28 cellular contexts compared by ENCODE assay signal in genomic region chr17:30924341-30924740, GRCh38. TPM values are rescaled to one million over a fixed set of nuclear protein-coding genes. Genes with fewer than 3 reads are reported as not detected.
DNase-seq lines count a peak whose midpoint lies in the region; ATAC-seq, FAIRE-seq and TF ChIP-seq lines count a peak whose summit lies in the region.
"Had no signal": no experiment of that assay in that cellular context is flagged by ENCODE, and none has a peak within 500 bp of the region (broad histone marks: within the 10 kb centered on the region; RNA-seq: fewer than 3 reads in every experiment).

No MANE protein-coding gene starts in this region.

- peaks cover 13% of the 10 kb centered on the region for H3K4me1 Mint-ChIP-seq in nephron

- TF ChIP-seq POLR2A in K562 (conservative IDR thresholded peaks at IDR 0.05), result no peak

- no peak overlapping the region for H3K4me3 ChIP-seq in K562
- H3K4me3 ChIP-seq: SK-N-MC had no signal

- H3K9me3 Mint-ChIP-seq in nephron, result no peaks in the 10 kb centered on the region
- H3K9me3 Mint-ChIP-seq: HFFc6 had no signal

- POLR2A ChIA-PET in K562 (lab: Yijun Ruan, JAX), result no interaction called here

- WGBS in K562 (ENCODE audit: insufficient coverage, low coverage, missing lambda C conversion rate), result 0% methylated on average over 2 of the region's 2 CpGs

- H2AFZ ChIP-seq in K562 (ENCODE audit: low read depth, low read length), result no peak overlapping the region

- no peaks in the 10 kb centered on the region for H3K9me3 ChIP-seq in K562 (replicated peaks; ENCODE audit: control insufficient read depth, insufficient read depth, low read depth, low read length)

- no peaks in the 10 kb centered on the region for H3K36me3 ChIP-seq in K562 (ENCODE audit: control insufficient read depth, insufficient read depth, low read length)

- no peak for TF ChIP-seq EP300 in K562 (IDR thresholded peaks at IDR 0.05; ENCODE audit: low read length)

- peak; percentile 45 for ATAC-seq in K562

- peak; percentile 17 for DNase-seq in DMS 273 (lab: John Stamatoyannopoulos, UW; ENCODE audit: unreplicated experiment)
- DNase-seq in DMS 273 treated with DMSO at 0.1 percent for 48 hours (lab: John Stamatoyannopoulos, UW), result no peak
- no peak for DNase-seq in K562 (ENCODE audit: extremely low read depth in 1 of 4, low spot score in 3 of 4)
- no peak for DNase-seq in GM10266 (ENCODE audit: extremely low spot score)
- no peak for DNase-seq in central memory CD4-positive, alpha-beta T cell
- no peak for DNase-seq in GM20000 (ENCODE audit: low spot score)
- DNase-seq in Kasumi-1 (lab: John Stamatoyannopoulos, UW), result no peak
- DNase-seq: Calu3, DMS53, GF-D8, HFFc6, IMR-90, NCI-H1048, NCI-H1417, NCI-H1694, NCI-H2029 treated with DMSO at 0.1 percent for 48 hours, NCI-H2227 treated with DMSO at 0.1 percent for 48 hours, NCI-H526 treated with DMSO at 0.1 percent for 48 hours, OCI-M1, SIG-M5 had no signal

- H3K4me1 ChIP-seq in K562 (replicated peaks in 1 of 2; ENCODE audit: control insufficient read depth in 2 of 2, insufficient read depth in 2 of 2, low read length in 2 of 2), result peaks cover 0 to 13% of the 10 kb centered on the region in 2 experiments; a peak in 2 of 5 replicates

- no peak overlapping the region for H3K9ac ChIP-seq in K562 (ENCODE audit: insufficient read depth in 1 of 2, low read depth in 2 of 2, low read length in 2 of 2)
- H3K9ac ChIP-seq: KMS-11 had no signal

- TF ChIP-seq RAD21 in K562 (CRISPR knock-in tag; conservative IDR thresholded peaks at IDR 0.05 in 1 of 2, IDR thresholded peaks at IDR 0.05 in 1 of 2), result no peak

- H3K36me3 Mint-ChIP-seq in nephron (ENCODE audit: low read depth), result no peaks in the 10 kb centered on the region

- H3K27ac ChIP-seq in K562 (ENCODE audit: extremely low read depth, low read depth, low read length), result no peak overlapping the region
- H3K27ac ChIP-seq: 22Rv1, KMS-11, SK-N-MC had no signal

- H3K4me3 Mint-ChIP-seq in nephron, result peak overlapping the region in 2 of 3 experiments; percentile 15 to 38
- H3K4me3 Mint-ChIP-seq: HFFc6 had no signal

- BruUV-seq in K562 (replicated peaks; lab: Mats Ljungman, UMichigan), result no TSS peak

- no peaks in the 10 kb centered on the region for H3K79me2 ChIP-seq in K562 (ENCODE audit: control insufficient read depth, insufficient read depth, low read length)

- in situ Hi-C loops in K562 (cut with MboI), result no loop called here

- CTCF ChIA-PET in K562 (lab: Yijun Ruan, JAX; ENCODE audit: low intra/inter-chr PET ratio), result no interaction called here

- TF ChIP-seq CTCF in K562 (IDR thresholded peaks at IDR 0.05 in 2 of 3, conservative IDR thresholded peaks at IDR 0.05 in 1 of 3; ENCODE audit: insufficient read depth in 2 of 3, low read depth in 1 of 3, low read length in 3 of 3) (0 out of 6 replicates have a peak, but pooled peaks of 1 of the 3 experiments have one; percentile 4), nephron (IDR thresholded peaks at IDR 0.05; ENCODE audit: unreplicated experiment in 3 of 3) (no peak), GM10266 (IDR thresholded peaks at IDR 0.05; ENCODE audit: control insufficient read depth, insufficient read depth, low read depth, missing control alignments) (no peak), GM20000 (IDR thresholded peaks at IDR 0.05; ENCODE audit: extremely low read depth, missing control alignments) (no peak)

- FAIRE-seq in K562 (lab: Jason Lieb, UNC), result no peak
- FAIRE-seq: GM12892, GM19239, H54, RCC 7860 had no signal

- H3K4me2 ChIP-seq in K562 (ENCODE audit: insufficient read depth, low read length), result no peak overlapping the region
- H3K4me2 ChIP-seq: KMS-11 had no signal

- no peaks in the 10 kb centered on the region; the same call in 1 of the 2 replicates for H4K20me1 ChIP-seq in K562 (replicated peaks; ENCODE audit: control insufficient read depth, insufficient read depth, low read length)

- no peaks in the 10 kb centered on the region for H3K9me1 ChIP-seq in K562 (ENCODE audit: control insufficient read depth, insufficient read depth, low read length)

- intact Hi-C loops in K562 (cut with micrococcal nuclease), result no loop called here

- H3K27me3 ChIP-seq in K562 (ENCODE audit: control insufficient read depth in 2 of 2, insufficient read depth in 2 of 2, low read length in 2 of 2), result peaks cover 26 to 56% of the 10 kb centered on the region in 2 experiments; a peak in 4 of 5 replicates

- H3K27me3 Mint-ChIP-seq in nephron (ENCODE audit: low read depth), result peaks cover 80% of the 10 kb centered on the region

- H3K27ac Mint-ChIP-seq in nephron, result no peak overlapping the region
- H3K27ac Mint-ChIP-seq: HFFc6 had no signal

TF ChIP-seq in K562, 482 proteins besides CTCF, POLR2A, EP300 and RAD21 (continues in another document):
- TF ChIP-seq BRCA1 (IDR thresholded peaks at IDR 0.05) (no peak), BRCA1 (CRISPR knock-in tag; IDR thresholded peaks at IDR 0.05) (no peak), MED1 (CRISPR knock-in tag; IDR thresholded peaks at IDR 0.05; ENCODE audit: borderline replicate concordance) (no peak), HIVEP1 (CRISPR knock-in tag; IDR thresholded peaks at IDR 0.05) (no peak), FOSL1 (tag; conservative IDR thresholded peaks at IDR 0.05) (no peak), NFXL1 (CRISPR knock-in tag; IDR thresholded peaks at IDR 0.05) (no peak)
- TF ChIP-seq, protein P1, sequence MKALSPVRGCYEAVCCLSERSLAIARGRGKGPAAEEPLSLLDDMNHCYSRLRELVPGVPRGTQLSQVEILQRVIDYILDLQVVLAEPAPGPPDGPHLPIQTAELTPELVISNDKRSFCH (CRISPR knock-in tag; IDR thresholded peaks at IDR 0.05), result no peak
- TF ChIP-seq, protein P1 (tag; IDR thresholded peaks at IDR 0.05), result no peak

RNA-seq across cellular contexts. Expression of gene ADAP2, which starts 2.6 kb away (rescaled TPM):
- not detected in 2 replicates for total RNA-seq in K562 (2011; cell fraction: chromatin; rRNA removed; ENCODE audit: low replicate concordance)
- total RNA-seq in K562 (2011; cell fraction: nucleolus; rRNA removed), result 1.5 TPM in 1 of 2 replicates, not detected in the other
- total RNA-seq in K562 (2011; cell fraction: nucleoplasm; rRNA removed), result 4.4 TPM in 1 of 2 replicates, not detected in the other
- total RNA-seq in K562 (2014; rRNA removed) (0.73 TPM in 1 of 2 replicates, not detected in the other), K562 (2014; rRNA removed; fragmentation: Illumina TruSeq; extraction: Trizol) (0.25 TPM in 1 of 2 replicates, not detected in the other), K562 (2015; rRNA removed; fragmentation: Illumina TruSeq; extraction: Trizol) (not detected in 2 replicates), K562 (2021) (0.20 and 0.58 TPM in 2 replicates)
- polyA plus RNA-seq in K562 (2011; rRNA removed) (0.06 TPM in 1 of 2 replicates, not detected in the other), K562 (2014; fragmentation: Illumina TruSeq; extraction: Trizol) (not detected in 2 replicates), K562 (2014; fragmentation: Nextera tagmentation; extraction: Ambion mirVana) (not detected), K562 (2014; rRNA removed) (not detected in 2 replicates)
- 0.04 TPM in 1 of 2 replicates, not detected in the other for polyA plus RNA-seq in K562 (2011; cell fraction: cytosol; rRNA removed)
- polyA plus RNA-seq in K562 (2011; cell fraction: nucleus; rRNA removed), result 0.64 TPM in 1 of 2 replicates, not detected in the other
- 0.05 TPM in 1 of 2 replicates, not detected in the other for polyA plus RNA-seq in K562 (2012)
- 0.07 TPM in 1 of 2 replicates, not detected in the other for polyA minus RNA-seq in K562 (2011; rRNA and poly(A)+ RNA removed)
- polyA minus RNA-seq in K562 (2011; cell fraction: cytosol; rRNA and poly(A)+ RNA removed), result not detected in 2 replicates
- polyA minus RNA-seq in K562 (2011; cell fraction: nucleus; rRNA and poly(A)+ RNA removed), result 0.94 TPM in 1 of 2 replicates, not detected in the other

RNA-seq across cellular contexts. Expression of gene TEFM, which starts 18.3 kb away (rescaled TPM):
- 20.1 and 32.4 TPM in 2 replicates for total RNA-seq in K562 (2011; cell fraction: chromatin; rRNA removed; ENCODE audit: low replicate concordance)
- total RNA-seq in K562 (2011; cell fraction: nucleolus; rRNA removed), result 9.5 and 11.2 TPM in 2 replicates
- total RNA-seq in K562 (2011; cell fraction: nucleoplasm; rRNA removed), result 18.8 and 40.0 TPM in 2 replicates
- total RNA-seq in K562 (2014; rRNA removed) (12.5 and 17.2 TPM in 2 replicates), K562 (2014; rRNA removed; fragmentation: Illumina TruSeq; extraction: Trizol) (29.7 and 37.7 TPM in 2 replicates), K562 (2015; rRNA removed; fragmentation: Illumina TruSeq; extraction: Trizol) (22.1 and 23.6 TPM in 2 replicates), K562 (2021) (16.1 and 17.1 TPM in 2 replicates)
- polyA plus RNA-seq in K562 (2011; rRNA removed) (13.3 and 23.3 TPM in 2 replicates), K562 (2014; fragmentation: Illumina TruSeq; extraction: Trizol) (35.7 and 37.1 TPM in 2 replicates), K562 (2014; fragmentation: Nextera tagmentation; extraction: Ambion mirVana) (10 to 100 TPM; 59.2 to 60.3 TPM), K562 (2014; rRNA removed) (21.8 and 22.6 TPM in 2 replicates)
- polyA plus RNA-seq in K562 (2011; cell fraction: cytosol; rRNA removed), result 4.6 and 5.2 TPM in 2 replicates
- polyA plus RNA-seq in K562 (2011; cell fraction: nucleus; rRNA removed), result 7.7 and 8.2 TPM in 2 replicates
- 10.8 and 16.8 TPM in 2 replicates for polyA plus RNA-seq in K562 (2012)
- 8.6 and 9.7 TPM in 2 replicates for polyA minus RNA-seq in K562 (2011; rRNA and poly(A)+ RNA removed)
- polyA minus RNA-seq in K562 (2011; cell fraction: cytosol; rRNA and poly(A)+ RNA removed), result 3.7 and 5.8 TPM in 2 replicates
- polyA minus RNA-seq in K562 (2011; cell fraction: nucleus; rRNA and poly(A)+ RNA removed), result 5.0 and 11.0 TPM in 2 replicates

RNA-seq across cellular contexts. Expression of gene RNF135, which starts 46.5 kb away (rescaled TPM):
- total RNA-seq in K562 (2011; cell fraction: chromatin; rRNA removed; ENCODE audit: low replicate concordance), result not detected in 2 replicates
- total RNA-seq in K562 (2011; cell fraction: nucleolus; rRNA removed), result not detected in 2 replicates
- total RNA-seq in K562 (2011; cell fraction: nucleoplasm; rRNA removed), result not detected in 2 replicates
- total RNA-seq in K562 (2014; rRNA removed) (not detected in 2 replicates), K562 (2014; rRNA removed; fragmentation: Illumina TruSeq; extraction: Trizol) (not detected in 2 replicates), K562 (2015; rRNA removed; fragmentation: Illumina TruSeq; extraction: Trizol) (not detected in 2 replicates), K562 (2021) (0.09 TPM in 1 of 2 replicates, not detected in the other)
- polyA plus RNA-seq in K562 (2011; rRNA removed) (0.08 TPM in 1 of 2 replicates, not detected in the other), K562 (2014; fragmentation: Illumina TruSeq; extraction: Trizol) (not detected in 2 replicates), K562 (2014; fragmentation: Nextera tagmentation; extraction: Ambion mirVana) (not detected), K562 (2014; rRNA removed) (not detected in 2 replicates)
- not detected in 2 replicates for polyA plus RNA-seq in K562 (2011; cell fraction: cytosol; rRNA removed)
- not detected in 2 replicates for polyA plus RNA-seq in K562 (2011; cell fraction: nucleus; rRNA removed)
- 0.08 TPM in 1 of 2 replicates, not detected in the other for polyA plus RNA-seq in K562 (2012)
- polyA minus RNA-seq in K562 (2011; rRNA and poly(A)+ RNA removed), result not detected in 2 replicates
- not detected in 2 replicates for polyA minus RNA-seq in K562 (2011; cell fraction: cytosol; rRNA and poly(A)+ RNA removed)
- not detected in 2 replicates for polyA minus RNA-seq in K562 (2011; cell fraction: nucleus; rRNA and poly(A)+ RNA removed)
